ENCODE assay signal across 2 cellular contexts in the genomic region with DNA sequence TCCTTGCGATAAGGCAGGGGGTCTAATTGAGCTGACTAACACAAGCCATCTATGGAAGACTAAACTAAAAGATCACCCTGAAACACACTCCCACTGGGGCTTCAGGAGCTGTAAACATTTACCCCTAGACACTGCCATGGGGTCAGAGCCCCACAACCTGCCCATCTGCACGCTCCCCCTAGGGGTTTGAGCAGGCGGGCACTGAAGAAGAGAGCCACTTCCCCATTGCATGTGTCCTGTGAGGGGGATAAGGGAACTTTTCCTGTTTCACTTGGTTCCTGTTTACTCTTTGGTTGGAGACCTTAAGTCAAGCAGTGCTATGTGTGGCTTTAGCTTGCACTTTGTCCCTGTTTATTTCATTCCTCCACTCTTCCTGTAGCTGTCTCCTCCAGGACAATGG.
TF ChIP-seq lines count a peak whose summit lies in the region.

No MANE protein-coding gene starts in this region.

TF ChIP-seq in HepG2, 621 proteins besides CTCF, POLR2A, EP300 and RAD21:
- no peak for TF ChIP-seq SYNCRIP (IDR thresholded peaks at IDR 0.05; ENCODE audit: insufficient read depth, low read depth, low read length)
- no peak for TF ChIP-seq HNRNPH1 (optimal IDR thresholded peaks at IDR 0.05; ENCODE audit: low read depth, low read length)
- TF ChIP-seq RXRB (CRISPR knock-in tag; IDR thresholded peaks at IDR 0.05; ENCODE audit: borderline replicate concordance), result no peak
- TF ChIP-seq FOXP1 (IDR thresholded peaks at IDR 0.05), result no peak
- peak; percentile 19; the same call in 1 of the 2 replicates for TF ChIP-seq FOXP1 (CRISPR knock-in tag; IDR thresholded peaks at IDR 0.05)
- TF ChIP-seq FOXA3 (CRISPR knock-in tag; IDR thresholded peaks at IDR 0.05), result 0 out of 2 replicates have a peak, but pooled peaks have one; percentile 11
- TF ChIP-seq ELF3 (CRISPR knock-in tag; IDR thresholded peaks at IDR 0.05), result 0 out of 2 replicates have a peak, but pooled peaks have one; percentile 18

TF ChIP-seq in H1, 55 proteins besides CTCF, POLR2A, EP300 and RAD21:
- TF ChIP-seq ZNF274 (IDR thresholded peaks at IDR 0.05; ENCODE audit: borderline replicate concordance, extremely low read depth, low read length) (no peak), MAFK (IDR thresholded peaks at IDR 0.05; ENCODE audit: low read depth, low read length) (no peak), KDM4A (IDR thresholded peaks at IDR 0.05; ENCODE audit: low read depth, low read length, severe bottlenecking) (no peak)
TF ChIP-seq in H1: peak in this region for 0.
